ENCODE assay signal across 8 cellular contexts in the genomic region with DNA sequence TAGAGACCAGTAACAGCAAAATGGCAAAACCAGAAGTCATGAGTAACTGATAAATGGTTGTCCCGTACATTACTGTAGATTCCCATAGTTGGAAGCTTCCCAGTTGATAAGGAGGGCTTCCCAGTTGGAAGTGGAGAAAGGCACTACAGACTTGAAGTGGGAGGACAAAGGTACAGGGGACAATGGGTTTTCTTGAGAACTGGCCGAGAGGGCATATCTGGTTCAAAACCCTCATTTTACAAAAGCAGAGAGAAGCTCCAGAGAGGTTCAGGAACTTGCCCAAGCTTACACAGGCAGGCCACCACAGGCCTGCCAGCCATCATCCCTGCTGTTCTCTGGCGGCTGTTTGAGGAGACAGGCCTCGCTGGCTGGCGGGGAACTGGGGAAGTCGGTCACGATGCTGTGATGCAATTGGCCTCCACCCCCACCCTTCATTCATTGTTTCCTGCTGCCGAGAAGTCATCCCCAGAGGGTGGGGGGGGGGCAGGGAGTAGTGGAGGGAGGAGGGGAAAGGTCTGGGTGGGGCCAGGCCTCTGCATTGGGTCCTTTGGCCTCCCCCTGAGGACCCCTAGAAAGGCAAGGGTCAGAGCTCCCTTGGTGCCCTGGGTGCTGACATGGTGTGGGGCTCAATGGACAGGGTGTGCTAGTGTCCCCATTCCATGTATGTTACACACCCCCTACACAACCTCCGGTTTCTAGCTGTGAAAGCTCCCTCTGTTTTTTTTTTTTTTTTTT. TPM values are rescaled to one million over a fixed set of nuclear protein-coding genes. Genes with fewer than 3 reads are reported as not detected.
A peak's percentile ranks its signal among the peaks of the same experiment; 100 is the strongest.
DNase-seq lines count a peak whose midpoint lies in the region; ATAC-seq and TF ChIP-seq lines count a peak whose summit lies in the region.

No MANE protein-coding gene starts in this region.

- no peak overlapping the region for H3K4me3 ChIP-seq in WERI-Rb-1 (ENCODE audit: low read depth, low read length)
- no peak overlapping the region for H3K4me3 ChIP-seq in liver (ENCODE audit: low read depth in 1 of 3, low read length in 3 of 3)

- H3K27ac ChIP-seq in 22Rv1 (peak overlapping the region; percentile 5; the same call in 1 of the 2 replicates), WERI-Rb-1 (0 out of 2 replicates have a peak overlapping the region, but pooled peaks have one; percentile 8), caudate nucleus (ENCODE audit: low read depth, low read length) (peak overlapping the region; percentile 62), liver (ENCODE audit: low read depth in 1 of 2, low read length in 2 of 2) (peak overlapping the region; percentile 68 to 74)

- peak; percentile 48 for DNase-seq in HFFc6
- no peak for DNase-seq in WERI-Rb-1
- DNase-seq in caudate nucleus (lab: John Stamatoyannopoulos, UW): peak in 57 of 61 donors; percentile 18 to 86 (median 55)
- DNase-seq in stimulated activated CD4-positive, alpha-beta T cell treated with anti-CD3 and anti-CD28 coated beads, TNF-alpha, amount 100 ng/mL, for 4 hours (ENCODE audit: low read depth in 3 of 3): peak; percentile 47 to 74 (median 71)
- DNase-seq in NCI-H2227 treated with DMSO at 0.1 percent for 48 hours (lab: John Stamatoyannopoulos, UW): no peak

- peak overlapping the region in 1 of 2 donors; percentile 60 for H3K9ac ChIP-seq in liver (ENCODE audit: low read depth in 1 of 2, low read length in 2 of 2)

- 48% methylated on average over 9 of the region's 9 CpGs for WGBS in liver

- TF ChIP-seq CTCF in 22Rv1 (IDR thresholded peaks at IDR 0.05): no peak
- no peak for TF ChIP-seq CTCF in HFFc6 (IDR thresholded peaks at IDR 0.05)
- no peak for TF ChIP-seq CTCF in WERI-Rb-1 (IDR thresholded peaks at IDR 0.05; ENCODE audit: low read depth, low read length)
- no peak for TF ChIP-seq CTCF in liver (IDR thresholded peaks at IDR 0.05; ENCODE audit: low read depth, low read length, missing input control)

- no peak for TF ChIP-seq RAD21 in liver (IDR thresholded peaks at IDR 0.05)

- peaks cover 53% of the 10 kb centered on the region for H3K36me3 ChIP-seq in WERI-Rb-1
- H3K36me3 ChIP-seq in liver (ENCODE audit: control insufficient read depth in 4 of 4, insufficient read depth in 3 of 4, low read depth in 1 of 4, low read length in 3 of 4): peaks cover 0 to 2% (median 0%) of the 10 kb centered on the region in 4 donors

- H3K4me1 Mint-ChIP-seq in HFFc6 (ENCODE audit: low read depth): peaks cover 43% of the 10 kb centered on the region

- peaks cover 12 to 47% (median 34%) of the 10 kb centered on the region in 4 donors for H3K4me1 ChIP-seq in liver (ENCODE audit: control insufficient read depth in 4 of 4, insufficient read depth in 4 of 4, low read length in 3 of 4)

- H3K27me3 Mint-ChIP-seq in HFFc6 (ENCODE audit: insufficient read depth): peaks cover 7% of the 10 kb centered on the region

- peak overlapping the region; percentile 58 for H3K4me3 Mint-ChIP-seq in HFFc6

- H3K27ac Mint-ChIP-seq in HFFc6: peak overlapping the region; percentile 82

- H3K9me3 ChIP-seq in WERI-Rb-1 (ENCODE audit: severe bottlenecking): no peaks in the 10 kb centered on the region
- no peaks in the 10 kb centered on the region for H3K9me3 ChIP-seq in liver (ENCODE audit: control insufficient read depth in 4 of 4, low read length in 3 of 4)

- H3K9me3 Mint-ChIP-seq in HFFc6: no peaks in the 10 kb centered on the region

- no peak for ATAC-seq in GM21786 (IDR thresholded peaks at IDR 0.05; ENCODE audit: unreplicated experiment)

- H3K36me3 Mint-ChIP-seq in HFFc6 (ENCODE audit: low read depth): 0 out of 2 replicates have a peak, but pooled peaks cover 4% of the 10 kb centered on the region

- H3K27me3 ChIP-seq in WERI-Rb-1 (ENCODE audit: insufficient read depth, low read depth, severe bottlenecking) (no peaks in the 10 kb centered on the region), liver (ENCODE audit: control insufficient read depth in 4 of 4, insufficient read depth in 4 of 4, low read length in 3 of 4) (no peaks in the 10 kb centered on the region)

TF ChIP-seq in liver, 16 proteins besides CTCF, POLR2A, EP300 and RAD21:
- TF ChIP-seq, protein P1, sequence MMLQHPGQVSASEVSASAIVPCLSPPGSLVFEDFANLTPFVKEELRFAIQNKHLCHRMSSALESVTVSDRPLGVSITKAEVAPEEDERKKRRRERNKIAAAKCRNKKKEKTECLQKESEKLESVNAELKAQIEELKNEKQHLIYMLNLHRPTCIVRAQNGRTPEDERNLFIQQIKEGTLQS (IDR thresholded peaks at IDR 0.05): no peak
- TF ChIP-seq NR2F2 (IDR thresholded peaks at IDR 0.05): no peak
- TF ChIP-seq, protein P2, sequence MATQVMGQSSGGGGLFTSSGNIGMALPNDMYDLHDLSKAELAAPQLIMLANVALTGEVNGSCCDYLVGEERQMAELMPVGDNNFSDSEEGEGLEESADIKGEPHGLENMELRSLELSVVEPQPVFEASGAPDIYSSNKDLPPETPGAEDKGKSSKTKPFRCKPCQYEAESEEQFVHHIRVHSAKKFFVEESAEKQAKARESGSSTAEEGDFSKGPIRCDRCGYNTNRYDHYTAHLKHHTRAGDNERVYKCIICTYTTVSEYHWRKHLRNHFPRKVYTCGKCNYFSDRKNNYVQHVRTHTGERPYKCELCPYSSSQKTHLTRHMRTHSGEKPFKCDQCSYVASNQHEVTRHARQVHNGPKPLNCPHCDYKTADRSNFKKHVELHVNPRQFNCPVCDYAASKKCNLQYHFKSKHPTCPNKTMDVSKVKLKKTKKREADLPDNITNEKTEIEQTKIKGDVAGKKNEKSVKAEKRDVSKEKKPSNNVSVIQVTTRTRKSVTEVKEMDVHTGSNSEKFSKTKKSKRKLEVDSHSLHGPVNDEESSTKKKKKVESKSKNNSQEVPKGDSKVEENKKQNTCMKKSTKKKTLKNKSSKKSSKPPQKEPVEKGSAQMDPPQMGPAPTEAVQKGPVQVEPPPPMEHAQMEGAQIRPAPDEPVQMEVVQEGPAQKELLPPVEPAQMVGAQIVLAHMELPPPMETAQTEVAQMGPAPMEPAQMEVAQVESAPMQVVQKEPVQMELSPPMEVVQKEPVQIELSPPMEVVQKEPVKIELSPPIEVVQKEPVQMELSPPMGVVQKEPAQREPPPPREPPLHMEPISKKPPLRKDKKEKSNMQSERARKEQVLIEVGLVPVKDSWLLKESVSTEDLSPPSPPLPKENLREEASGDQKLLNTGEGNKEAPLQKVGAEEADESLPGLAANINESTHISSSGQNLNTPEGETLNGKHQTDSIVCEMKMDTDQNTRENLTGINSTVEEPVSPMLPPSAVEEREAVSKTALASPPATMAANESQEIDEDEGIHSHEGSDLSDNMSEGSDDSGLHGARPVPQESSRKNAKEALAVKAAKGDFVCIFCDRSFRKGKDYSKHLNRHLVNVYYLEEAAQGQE (IDR thresholded peaks at IDR 0.05): no peak
- TF ChIP-seq YY1 (IDR thresholded peaks at IDR 0.05): no peak
- TF ChIP-seq, protein P3, sequence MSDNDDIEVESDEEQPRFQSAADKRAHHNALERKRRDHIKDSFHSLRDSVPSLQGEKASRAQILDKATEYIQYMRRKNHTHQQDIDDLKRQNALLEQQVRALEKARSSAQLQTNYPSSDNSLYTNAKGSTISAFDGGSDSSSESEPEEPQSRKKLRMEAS (IDR thresholded peaks at IDR 0.05): no peak
- TF ChIP-seq, protein P4, sequence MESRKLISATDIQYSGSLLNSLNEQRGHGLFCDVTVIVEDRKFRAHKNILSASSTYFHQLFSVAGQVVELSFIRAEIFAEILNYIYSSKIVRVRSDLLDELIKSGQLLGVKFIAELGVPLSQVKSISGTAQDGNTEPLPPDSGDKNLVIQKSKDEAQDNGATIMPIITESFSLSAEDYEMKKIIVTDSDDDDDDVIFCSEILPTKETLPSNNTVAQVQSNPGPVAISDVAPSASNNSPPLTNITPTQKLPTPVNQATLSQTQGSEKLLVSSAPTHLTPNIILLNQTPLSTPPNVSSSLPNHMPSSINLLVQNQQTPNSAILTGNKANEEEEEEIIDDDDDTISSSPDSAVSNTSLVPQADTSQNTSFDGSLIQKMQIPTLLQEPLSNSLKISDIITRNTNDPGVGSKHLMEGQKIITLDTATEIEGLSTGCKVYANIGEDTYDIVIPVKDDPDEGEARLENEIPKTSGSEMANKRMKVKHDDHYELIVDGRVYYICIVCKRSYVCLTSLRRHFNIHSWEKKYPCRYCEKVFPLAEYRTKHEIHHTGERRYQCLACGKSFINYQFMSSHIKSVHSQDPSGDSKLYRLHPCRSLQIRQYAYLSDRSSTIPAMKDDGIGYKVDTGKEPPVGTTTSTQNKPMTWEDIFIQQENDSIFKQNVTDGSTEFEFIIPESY (IDR thresholded peaks at IDR 0.05): no peak
- no peak for TF ChIP-seq RXRA (IDR thresholded peaks at IDR 0.05)
- no peak for TF ChIP-seq EGR1 (IDR thresholded peaks at IDR 0.05; ENCODE audit: low read depth in 2 of 2)
- TF ChIP-seq FOXA2 (IDR thresholded peaks at IDR 0.05): no peak
- TF ChIP-seq HNF4A (conservative IDR thresholded peaks at IDR 0.05): no peak
- TF ChIP-seq GABPA (IDR thresholded peaks at IDR 0.05 in 1 of 2, conservative IDR thresholded peaks at IDR 0.05 in 1 of 2): no peak
- no peak for TF ChIP-seq JUND (IDR thresholded peaks at IDR 0.05)
- TF ChIP-seq TAF1 (conservative IDR thresholded peaks at IDR 0.05): no peak
- TF ChIP-seq FOXA1 (IDR thresholded peaks at IDR 0.05): no peak

RNA-seq across cellular contexts. Expression of a gene that starts 3.0 kb away (rescaled TPM):
- 10 to 100 TPM; 24.5 to 35.7 (median 30.5) TPM for total RNA-seq in HFFc6 (2021; fragmentation: NEBNext Ultra II Directional; extraction: Animal tissue kit (Norgen Biotek cat#: 25700))
- 1 to 10 TPM; 1.7 to 6.5 TPM for total RNA-seq in liver
- 1 to 10 TPM; 1.4 to 5.5 TPM for polyA plus RNA-seq in liver

RNA-seq across cellular contexts. Expression of a gene that starts 27.9 kb away (rescaled TPM):
- total RNA-seq in HFFc6 (2021; fragmentation: NEBNext Ultra II Directional; extraction: Animal tissue kit (Norgen Biotek cat#: 25700)): under 1 TPM in 3 of 6 experiments, not detected in 3; 0.11 to 0.19 (median 0.18) TPM
- 1 to 10 TPM in 1 of 2 donors, under 1 TPM in 1; 0.42 to 2.9 TPM for total RNA-seq in liver
- polyA plus RNA-seq in liver: under 1 TPM; 0.50 to 0.82 TPM

RNA-seq across cellular contexts. Expression of a gene that starts 39.9 kb away (rescaled TPM):
- total RNA-seq in HFFc6 (2021; fragmentation: NEBNext Ultra II Directional; extraction: Animal tissue kit (Norgen Biotek cat#: 25700)): 1 to 10 TPM; 1.2 to 2.3 (median 1.4) TPM
- total RNA-seq in liver: 1 to 10 TPM in 1 of 2 donors, under 1 TPM in 1; 0.56 to 6.1 TPM
- under 1 TPM; 0.67 TPM for polyA plus RNA-seq in liver

Comparison
In these comparisons a context has a peak if more than half of its experiments do, and no peak if none do; other contexts are left out.
1. H3K27ac ChIP-seq: peak in every context shown above with its lines; median percentile 71 in liver; 62 in caudate nucleus; 8 in WERI-Rb-1; 5 in 22Rv1.
2. DNase-seq: peak in HFFc6 (single experiment), caudate nucleus (57 of 61) and stimulated activated CD4-positive, alpha-beta T cell treated with anti-CD3 and anti-CD28 coated beads, TNF-alpha, amount 100 ng/mL, for 4 hours (3 of 3); none in WERI-Rb-1 (single experiment) and NCI-H2227 treated with DMSO at 0.1 percent for 48 hours (single experiment).